Comparison of ENCODE assay signal across 20 cellular contexts in genomic region chr21:36579898-36580297, GRCh38.
"Had no signal": no experiment of that assay in that cellular context is flagged by ENCODE, and none has a peak within 500 bp of the region (broad histone marks: within the 10 kb centered on the region; RNA-seq: fewer than 3 reads in every experiment).

No MANE protein-coding gene starts in this region.

- H3K9me3 ChIP-seq: esophagus squamous epithelium, prostate gland, right atrium auricular region, testis, tibial artery had no signal

- H3K27ac ChIP-seq: esophagus squamous epithelium, prostate gland, right atrium auricular region, stomach, testis, tibial artery had no signal

- H3K36me3 ChIP-seq: esophagus squamous epithelium, prostate gland, right atrium auricular region, stomach, tibial artery had no signal

- H3K4me1 ChIP-seq: esophagus squamous epithelium, prostate gland, right atrium auricular region, stomach, testis, tibial artery had no signal

- H3K27me3 ChIP-seq: right atrium auricular region, stomach, testis, tibial artery had no signal

- H3K4me3 ChIP-seq: esophagus squamous epithelium, lung, prostate gland, right atrium auricular region, stomach, testis, tibial artery had no signal

- ATAC-seq: effector memory CD8-positive, alpha-beta T cell; left lobe of liver; naive thymus-derived CD8-positive, alpha-beta T cell; sciatic nerve had no signal

- DNase-seq: cortex of kidney; effector memory CD8-positive, alpha-beta T cell; erythroblast; esophagus squamous epithelium; foreskin melanocyte; midbrain; naive thymus-derived CD8-positive, alpha-beta T cell; nephron progenitor cell; nucleus accumbens; stimulated activated CD4-positive, alpha-beta T cell treated with anti-CD3 and anti-CD28 coated beads, Interleukin-2, amount 100 ng/mL, for 24 hours; stimulated activated CD4-positive, alpha-beta T cell treated with anti-CD3 and anti-CD28 coated beads, Interleukin-4, amount 100 ng/mL, for 24 hours; stimulated activated naive CD4-positive, alpha-beta T cell treated with Interleukin-2 at 50 U/mL for 16 hours; stomach; testis; tibial artery had no signal
